ENCODE assay signal across 9 cellular contexts in the genomic region with DNA sequence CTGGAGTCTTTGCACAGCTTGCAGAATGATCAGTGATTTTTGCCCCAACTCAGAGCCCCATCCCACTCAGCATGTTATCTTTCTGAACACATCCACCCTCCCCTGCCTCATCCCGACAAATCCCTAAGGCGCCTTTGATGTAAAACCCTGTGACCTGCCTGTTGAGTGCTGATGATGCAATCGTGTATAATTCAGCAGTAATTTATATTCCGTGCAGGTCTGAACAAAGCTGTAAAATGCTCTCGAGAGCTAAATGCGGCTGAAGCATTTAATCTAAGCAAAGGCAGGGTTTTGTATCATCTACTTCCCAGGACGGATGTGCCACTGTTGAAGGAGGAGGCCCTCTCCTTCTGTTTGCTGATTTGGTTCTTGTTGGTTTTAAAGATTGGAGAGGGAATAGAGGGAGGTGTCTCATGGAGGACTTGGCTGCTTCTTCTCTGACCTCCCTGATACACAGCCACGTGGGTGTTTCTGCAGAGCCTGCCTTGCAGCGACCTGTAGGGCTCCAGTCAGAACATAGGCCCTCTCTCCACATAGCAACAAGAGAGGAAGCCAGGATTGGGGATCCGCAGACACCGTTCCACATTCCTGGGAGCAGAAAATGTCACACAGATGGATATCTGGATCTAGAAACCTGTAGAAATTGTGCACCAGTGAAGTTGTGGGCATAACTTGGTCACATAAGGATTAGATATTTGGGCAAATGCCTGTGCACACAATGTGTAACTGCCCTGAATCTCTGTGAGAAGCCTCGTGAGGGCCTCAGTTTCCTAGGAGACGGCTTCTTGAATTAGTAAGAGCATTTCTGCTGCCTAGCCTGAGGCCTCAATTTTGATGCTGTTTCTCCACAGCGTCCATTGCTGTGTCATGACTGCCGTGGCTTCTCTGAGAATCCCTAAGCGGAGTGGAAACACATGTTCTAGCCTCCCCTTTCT.
DNase-seq lines count a peak whose midpoint lies in the region; ATAC-seq and TF ChIP-seq lines count a peak whose summit lies in the region.
"Had no signal": no experiment of that assay in that cellular context is flagged by ENCODE, and none has a peak within 500 bp of the region (broad histone marks: within the 10 kb centered on the region; RNA-seq: fewer than 3 reads in every experiment).

No MANE protein-coding gene starts in this region.

- ATAC-seq in HG03378 (IDR thresholded peaks at IDR 0.05; ENCODE audit: unreplicated experiment) = no peak

- no peak overlapping the region for H2AFZ ChIP-seq in H9 (ENCODE audit: low read length)
- H2AFZ ChIP-seq in neuronal stem cell (ENCODE audit: low read length) = peak overlapping the region; percentile 79

- H3K36me3 ChIP-seq in neuronal stem cell (replicated peaks in 1 of 2; ENCODE audit: control insufficient read depth in 2 of 2, insufficient read depth in 2 of 2, low read length in 2 of 2) = no peaks in the 10 kb centered on the region

- H3K56ac ChIP-seq in H9 (ENCODE audit: insufficient read length, low read depth, low read length) = no peak overlapping the region

- no peak overlapping the region for H4K8ac ChIP-seq in H9 (replicated peaks; ENCODE audit: insufficient read length, low read depth, low read length)
- no peak overlapping the region for H4K8ac ChIP-seq in neuronal stem cell (ENCODE audit: low read depth, low read length)

- H3K27ac ChIP-seq in H9 (ENCODE audit: insufficient read length, low read depth, low read length) (no peak overlapping the region), RWPE1 (peak overlapping the region; percentile 91), neuronal stem cell (replicated peaks; ENCODE audit: low read length) (no peak overlapping the region)

- no peak for DNase-seq in H9
- peak; percentile 55 for DNase-seq in RWPE1 (ENCODE audit: low spot score)
- peak; percentile 26 for DNase-seq in fibroblast of mammary gland (ENCODE audit: low read depth)
- no peak for DNase-seq in neuronal stem cell (ENCODE audit: low spot score)
- DNase-seq in activated CD4-positive, alpha-beta T cell treated with anti-CD3 and anti-CD28 coated beads for 1 hour = no peak
- DNase-seq in UCSD-AML1 (lab: John Stamatoyannopoulos, UW; ENCODE audit: unreplicated experiment) = no peak
- DNase-seq in iPS-NIHi7 (ENCODE audit: extremely low spot score) = no peak
- DNase-seq: effector memory CD4-positive, alpha-beta T cell had no signal

- WGBS in H9 (ENCODE audit: extremely low coverage, insufficient read length, low lambda C conversion rate) = no CpG with 5 or more reads among the region's 16 CpGs
- no CpG with 5 or more reads among the region's 16 CpGs for WGBS in neuronal stem cell (ENCODE audit: extremely low coverage in 2 of 2, insufficient read length in 2 of 2, insufficient replicate concordance in 1 of 2), 2 donors

- CTCF ChIA-PET in RWPE1 (lab: Yijun Ruan, JAX) = no interaction called here

- POLR2A ChIA-PET in RWPE1 (lab: Yijun Ruan, JAX; ENCODE audit: low non-redundant PET) = no interaction called here

- no peaks in the 10 kb centered on the region for H3K27me3 ChIP-seq in H9 (ENCODE audit: insufficient read depth, low read length)
- no peaks in the 10 kb centered on the region for H3K27me3 ChIP-seq in neuronal stem cell (ENCODE audit: control insufficient read depth in 3 of 3, insufficient read depth in 3 of 3, low read depth in 1 of 3, low read length in 3 of 3)

- H3K4me1 ChIP-seq in H9 (ENCODE audit: insufficient read depth, low read length) (0 out of 2 replicates have a peak, but pooled peaks cover 2% of the 10 kb centered on the region), neuronal stem cell (ENCODE audit: control insufficient read depth in 2 of 2, insufficient read depth in 1 of 2, low read depth in 1 of 2, low read length in 2 of 2) (peaks cover 10 to 13% of the 10 kb centered on the region in 2 donors)

- no peak overlapping the region for H2BK5ac ChIP-seq in H9 (ENCODE audit: insufficient read length, low read length)
- no peak overlapping the region for H2BK5ac ChIP-seq in neuronal stem cell (ENCODE audit: low read length)

- H3K14ac ChIP-seq in H9 (ENCODE audit: insufficient read depth, low read length) (no peak overlapping the region; the same call in 1 of the 2 replicates), neuronal stem cell (ENCODE audit: low read length) (no peak overlapping the region)

- H3K9me3 ChIP-seq in H9 (ENCODE audit: control insufficient read depth, low read depth, low read length) = no peaks in the 10 kb centered on the region
- no peaks in the 10 kb centered on the region for H3K9me3 ChIP-seq in neuronal stem cell (replicated peaks in 1 of 2; ENCODE audit: control insufficient read depth in 2 of 2, insufficient read depth in 1 of 2, low read depth in 1 of 2, low read length in 2 of 2)

- H3K23ac ChIP-seq in H9 (ENCODE audit: insufficient read length, low read depth, low read length) = no peak overlapping the region
- no peak overlapping the region for H3K23ac ChIP-seq in neuronal stem cell (ENCODE audit: low read depth, low read length, poor library complexity)

- H3K9ac ChIP-seq in H9 (ENCODE audit: extremely low read depth, insufficient read length, low read length) (no peak overlapping the region), neuronal stem cell (ENCODE audit: low read depth, low read length, poor library complexity) (no peak overlapping the region)

- no peaks in the 10 kb centered on the region for H3K79me2 ChIP-seq in H9 (ENCODE audit: insufficient read depth, low read length)

- H2BK15ac ChIP-seq in H9 (ENCODE audit: low read depth, low read length) (no peak overlapping the region), neuronal stem cell (ENCODE audit: low read length) (no peak overlapping the region)

- H3K4me2 ChIP-seq in H9 (ENCODE audit: insufficient read depth, insufficient read length, low read length) (no peak overlapping the region), neuronal stem cell (ENCODE audit: insufficient read depth, low read length, poor library complexity, severe bottlenecking) (no peak overlapping the region)

- H3K4me3 Mint-ChIP-seq in H9 = no peak overlapping the region

- no peak overlapping the region for H2BK20ac ChIP-seq in H9 (ENCODE audit: low read depth, low read length, poor library complexity, severe bottlenecking)

- H2BK120ac ChIP-seq in H9 (ENCODE audit: low read depth, low read length, poor library complexity, severe bottlenecking) (no peak overlapping the region), neuronal stem cell (ENCODE audit: low read depth, low read length) (no peak overlapping the region)

- H4K91ac ChIP-seq in H9 (ENCODE audit: insufficient read length, low read depth, low read length) (no peak overlapping the region), neuronal stem cell (ENCODE audit: low read depth, low read length, poor library complexity) (no peak overlapping the region)

- no peak overlapping the region for H2AK5ac ChIP-seq in H9 (ENCODE audit: insufficient read length, low read length)
- H2AK5ac ChIP-seq in neuronal stem cell (ENCODE audit: low read depth, low read length) = no peak overlapping the region

- no peak overlapping the region for H3T11ph ChIP-seq in H9 (ENCODE audit: low read length)

- H3K18ac ChIP-seq in H9 (ENCODE audit: insufficient read length, low read depth, low read length) = no peak overlapping the region
- no peak overlapping the region for H3K18ac ChIP-seq in neuronal stem cell (ENCODE audit: low read length)

- H3K27me3 Mint-ChIP-seq in H9 (ENCODE audit: low read depth) = peaks cover 2% of the 10 kb centered on the region

- H3K4me1 Mint-ChIP-seq in H9 = peaks cover 3 to 7% of the 10 kb centered on the region in 2 experiments

- H3K9me3 Mint-ChIP-seq in H9 = no peaks in the 10 kb centered on the region; a peak in 1 of 5 replicates

- H3K79me1 ChIP-seq in H9 (ENCODE audit: insufficient read depth, low read depth, low read length, poor library complexity, severe bottlenecking) (no peaks in the 10 kb centered on the region), neuronal stem cell (ENCODE audit: low read depth, low read length) (no peaks in the 10 kb centered on the region)

- H3K23me2 ChIP-seq in H9 (ENCODE audit: insufficient read length, low read depth, low read length, poor library complexity, severe bottlenecking) = no peaks in the 10 kb centered on the region

- no peaks in the 10 kb centered on the region for H4K20me1 ChIP-seq in H9 (ENCODE audit: control insufficient read depth, insufficient read depth, insufficient read length)

- no peak overlapping the region for H2BK12ac ChIP-seq in H9 (ENCODE audit: insufficient read length, low read depth, low read length)
- no peak overlapping the region for H2BK12ac ChIP-seq in neuronal stem cell (ENCODE audit: low read length)

- H4K5ac ChIP-seq in H9 (ENCODE audit: insufficient read length, low read depth, low read length) = no peak overlapping the region

- peaks cover 0 to 2% (median 0%) of the 10 kb centered on the region in 3 experiments; a peak in 1 of 7 replicates for H3K36me3 Mint-ChIP-seq in H9 (ENCODE audit: insufficient read depth in 1 of 3, low read depth in 3 of 3)

- no peak for TF ChIP-seq CTCF in H9 (conservative IDR thresholded peaks at IDR 0.05)
- TF ChIP-seq CTCF in RWPE1 (conservative IDR thresholded peaks at IDR 0.05; ENCODE audit: low read depth) = no peak
- no peak for TF ChIP-seq CTCF in fibroblast of mammary gland (conservative IDR thresholded peaks at IDR 0.05; ENCODE audit: control insufficient read depth, insufficient read depth, low read depth, low read length)

- peak overlapping the region in 2 of 3 experiments; percentile 36 to 58; a peak in 2 of 7 replicates for H3K27ac Mint-ChIP-seq in H9

- H3K4me3 ChIP-seq in fibroblast of mammary gland (ENCODE audit: control insufficient read depth, low read depth, low read length) = no peak overlapping the region
- H3K4me3 ChIP-seq in neuronal stem cell (ENCODE audit: low read length in 2 of 2) = no peak overlapping the region

- H3K4ac ChIP-seq in H9 (ENCODE audit: low read depth, low read length) = no peak overlapping the region
- no peak overlapping the region for H3K4ac ChIP-seq in neuronal stem cell (ENCODE audit: low read length)

Comparison
In these comparisons a context has a peak if more than half of its experiments do, and no peak if none do; other contexts are left out.
1. DNase-seq: peak in RWPE1 (single experiment) and fibroblast of mammary gland (single experiment); none in H9 (single experiment), neuronal stem cell (single experiment), activated CD4-positive, alpha-beta T cell treated with anti-CD3 and anti-CD28 coated beads for 1 hour (single experiment), UCSD-AML1 (single experiment) and iPS-NIHi7 (single experiment).